In the genomic region with DNA sequence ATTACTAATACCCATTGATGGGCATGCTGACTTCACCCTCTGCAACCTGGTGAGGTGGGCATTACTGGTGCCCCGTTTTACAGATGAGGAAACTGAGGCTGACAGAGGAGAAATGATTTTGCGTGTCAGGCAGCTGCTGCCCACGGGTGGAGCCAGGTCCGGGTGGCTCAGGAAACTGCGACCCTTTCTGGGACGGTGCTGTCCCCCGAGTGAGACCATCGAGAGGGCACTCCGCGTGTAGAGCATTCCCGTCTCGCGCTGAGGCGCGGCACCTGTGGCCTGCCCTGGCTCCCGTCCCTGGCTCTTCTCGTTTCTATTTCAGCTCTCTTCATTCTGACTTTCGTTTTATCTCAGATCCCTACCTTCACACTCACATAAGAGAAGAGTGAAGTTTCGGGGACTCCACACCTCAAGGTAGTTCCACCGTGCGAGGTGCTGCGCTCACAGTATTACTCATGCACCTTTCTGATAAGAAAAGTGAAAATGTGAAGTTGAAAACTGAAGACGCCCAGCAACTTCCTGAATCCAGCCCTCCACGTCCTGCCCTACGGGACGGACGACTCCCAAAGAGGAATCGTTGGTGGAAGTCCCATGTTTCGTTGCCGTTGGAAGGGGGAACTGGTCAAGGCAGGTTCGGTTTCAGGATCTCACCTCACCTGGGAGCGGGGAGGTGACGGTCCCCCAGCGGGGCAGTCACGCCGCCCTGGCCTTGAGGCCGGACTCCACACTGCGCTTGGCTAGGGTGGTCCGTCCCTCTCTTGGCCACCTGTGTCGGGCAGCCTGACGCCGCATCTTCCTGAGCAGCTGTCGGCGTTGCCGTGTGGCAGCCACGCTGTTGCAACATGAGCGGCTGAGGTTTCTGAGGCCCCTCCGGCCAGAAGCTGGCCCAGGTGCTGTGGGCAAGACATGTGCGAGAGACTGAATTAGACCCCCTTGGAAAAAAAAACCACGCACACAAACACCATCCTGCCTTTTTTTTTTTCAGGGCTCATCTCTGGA, we compare ENCODE assay signal across 8 cellular contexts. TPM values are rescaled to one million over a fixed set of nuclear protein-coding genes. Genes with fewer than 3 reads are reported as not detected.
DNase-seq lines count a peak whose midpoint lies in the region; ATAC-seq and TF ChIP-seq lines count a peak whose summit lies in the region.

No MANE protein-coding gene starts in this region.

- H3K36me3 ChIP-seq in suprapubic skin, result no peaks in the 10 kb centered on the region

- H3K27ac ChIP-seq in HL-60 (replicated peaks), result no peak overlapping the region
- H3K27ac ChIP-seq in suprapubic skin, result no peak overlapping the region

- no peaks in the 10 kb centered on the region for H3K27me3 ChIP-seq in HL-60 (ENCODE audit: insufficient read depth, poor library complexity, severe bottlenecking)
- H3K27me3 ChIP-seq in suprapubic skin, result peaks cover 61% of the 10 kb centered on the region

- peak overlapping the region; percentile 20 for H3K4me3 ChIP-seq in HL-60 (replicated peaks; ENCODE audit: insufficient read depth, low read length)
- peak overlapping the region; percentile 7 for H3K4me3 ChIP-seq in suprapubic skin

- no peak for TF ChIP-seq CTCF in HL-60 (IDR thresholded peaks at IDR 0.05; ENCODE audit: insufficient read depth, low read length)
- no peak for TF ChIP-seq CTCF in suprapubic skin (IDR thresholded peaks at IDR 0.05)

- POLR2A ChIA-PET in HEK293T (lab: Yijun Ruan, JAX), result no interaction called here

- no peak for TF ChIP-seq EP300 in suprapubic skin (IDR thresholded peaks at IDR 0.05)

- H3K4me1 ChIP-seq in suprapubic skin, result no peaks in the 10 kb centered on the region

- no peak for TF ChIP-seq POLR2A in suprapubic skin (IDR thresholded peaks at IDR 0.05)

- 74% methylated on average over 42 of the region's 50 CpGs for WGBS in suprapubic skin

- peak; percentile 70 for ATAC-seq in GM19467 (IDR thresholded peaks at IDR 0.05; ENCODE audit: unreplicated experiment)

- DNase-seq in CD1c-positive myeloid dendritic cell (ENCODE audit: extremely low spot score), result peak; percentile 69
- no peak for DNase-seq in HL-60 (ENCODE audit: low read depth in 1 of 2, low spot score in 1 of 2)
- DNase-seq in activated naive CD8-positive, alpha-beta T cell treated with anti-CD3 and anti-CD28 coated beads, Interleukin-2, amount 50 U/mL, for 16 hours (ENCODE audit: low read depth, low spot score), result peak; percentile 25
- DNase-seq in suprapubic skin (ENCODE audit: low spot score in 2 of 2), result no peak
- DNase-seq in HEK293T (ENCODE audit: extremely low spot score), result no peak
- DNase-seq in iPS-NIHi11 (ENCODE audit: low spot score), result no peak
- no peak for DNase-seq in epidermal melanocyte (ENCODE audit: insufficient read length, low spot score)

- CTCF ChIA-PET in HEK293T (lab: Yijun Ruan, JAX), result no interaction called here

- H3K9me3 ChIP-seq in suprapubic skin, result no peaks in the 10 kb centered on the region

TF ChIP-seq in HEK293T, 16 proteins besides CTCF, POLR2A, EP300 and RAD21:
- TF ChIP-seq BHLHE40 (IDR thresholded peaks at IDR 0.05; ENCODE audit: borderline replicate concordance) (no peak), HDGF (IDR thresholded peaks at IDR 0.05; ENCODE audit: borderline replicate concordance) (no peak), LEF1 (IDR thresholded peaks at IDR 0.05; ENCODE audit: borderline replicate concordance) (no peak), PKNOX1 (IDR thresholded peaks at IDR 0.05) (no peak), NFRKB (IDR thresholded peaks at IDR 0.05) (no peak), FOXA1 (IDR thresholded peaks at IDR 0.05) (no peak), L3MBTL2 (conservative IDR thresholded peaks at IDR 0.05) (no peak)

RNA-seq across cellular contexts. Expression of gene IRF8, which starts 48.8 kb away (rescaled TPM):
- 10 to 100 TPM in 1 of 4 donors, 1 to 10 TPM in 3; 3.5 to 13.3 (median 5.7) TPM for total RNA-seq in suprapubic skin

Comparison
In these comparisons a context has a peak if more than half of its experiments do, and no peak if none do; other contexts are left out.
1. DNase-seq: peak in CD1c-positive myeloid dendritic cell (single experiment) and activated naive CD8-positive, alpha-beta T cell treated with anti-CD3 and anti-CD28 coated beads, Interleukin-2, amount 50 U/mL, for 16 hours (single experiment); none in HL-60 (0 of 2), suprapubic skin (0 of 2), HEK293T (single experiment), iPS-NIHi11 (single experiment) and epidermal melanocyte (single experiment).